ENCODE assay signal across 9 cellular contexts in genomic region chr13:99354371-99354951, GRCh38. TPM values are rescaled to one million over a fixed set of nuclear protein-coding genes. Genes with fewer than 3 reads are reported as not detected.
DNase-seq lines count a peak whose midpoint lies in the region; ATAC-seq, FAIRE-seq and TF ChIP-seq lines count a peak whose summit lies in the region.
"Had no signal": no experiment of that assay in that cellular context is flagged by ENCODE, and none has a peak within 500 bp of the region (broad histone marks: within the 10 kb centered on the region; RNA-seq: fewer than 3 reads in every experiment).

No MANE protein-coding gene starts in this region.

- H3T11ph ChIP-seq in H9 (ENCODE audit: low read length): no peak overlapping the region

- no peak overlapping the region for H3K27ac ChIP-seq in H9 (ENCODE audit: insufficient read length, low read depth, low read length)
- H3K27ac ChIP-seq in tibial artery: no peak overlapping the region

- no CpG with 5 or more reads among the region's 8 CpGs for WGBS in H9 (ENCODE audit: extremely low coverage, insufficient read length, low lambda C conversion rate)

- H3K4me3 ChIP-seq in BE2C (ENCODE audit: low read depth, low read length) (no peak overlapping the region), tibial artery (no peak overlapping the region)

- no peak overlapping the region for H3K23ac ChIP-seq in H9 (ENCODE audit: insufficient read length, low read depth, low read length)

- DNase-seq in EL (peak; percentile 19), H9 (no peak), naive B cell (peak; percentile 38), BE2C (no peak), tibial artery (no peak), frontal cortex (ENCODE audit: low spot score in 2 of 2) (no peak)
- DNase-seq in activated T-cell treated with anti-CD3 and anti-CD28 coated beads, Interleukin-2, amount 50 U/mL, for 72 hours: peak; percentile 68
- DNase-seq: GF-D8 had no signal

- H3K27me3 ChIP-seq in H9 (ENCODE audit: insufficient read depth, low read length) (no peaks in the 10 kb centered on the region), BE2C (no peaks in the 10 kb centered on the region), tibial artery (no peaks in the 10 kb centered on the region)

- no peak overlapping the region for H3K4me2 ChIP-seq in H9 (ENCODE audit: insufficient read depth, insufficient read length, low read length)

- no peak overlapping the region for H3K14ac ChIP-seq in H9 (ENCODE audit: insufficient read depth, low read length)

- no peak overlapping the region for H3K56ac ChIP-seq in H9 (ENCODE audit: insufficient read length, low read depth, low read length)

- intact Hi-C loops in tibial artery (cut with DNase I; ENCODE audit: low total_unique reads): no loop called here

- H3K27ac Mint-ChIP-seq in H9 (peak overlapping the region in 2 of 3 experiments; percentile 53 to 85; a peak in 3 of 7 replicates), naive B cell (peak overlapping the region; percentile 94 to 98 (median 96))
- peak overlapping the region; percentile 93 for H3K27ac Mint-ChIP-seq in activated T-cell treated with anti-CD3 and anti-CD28 coated beads, Interleukin-2, amount 50 U/mL, for 72 hours

- no peak overlapping the region for H2AK5ac ChIP-seq in H9 (ENCODE audit: insufficient read length, low read length)

- H4K20me1 ChIP-seq in H9 (ENCODE audit: control insufficient read depth, insufficient read depth, insufficient read length): no peaks in the 10 kb centered on the region

- ATAC-seq in activated T-cell treated with anti-CD3 and anti-CD28 coated beads, Interleukin-2, amount 50 U/mL, for 72 hours (replicated peaks in 1 of 2): peak in 1 of 2 donors; percentile 12
- ATAC-seq in naive B cell (ENCODE audit: low read depth in 2 of 2): peak in 1 of 2 donors; percentile 16
- no peak for ATAC-seq in HG03571 (IDR thresholded peaks at IDR 0.05; ENCODE audit: unreplicated experiment)

- no peak overlapping the region for H4K8ac ChIP-seq in H9 (replicated peaks; ENCODE audit: insufficient read length, low read depth, low read length)

- no peaks in the 10 kb centered on the region for H3K23me2 ChIP-seq in H9 (ENCODE audit: insufficient read length, low read depth, low read length, poor library complexity, severe bottlenecking)

- H3K27me3 Mint-ChIP-seq in H9 (ENCODE audit: low read depth) (no peaks in the 10 kb centered on the region), naive B cell (no peaks in the 10 kb centered on the region)
- no peaks in the 10 kb centered on the region for H3K27me3 Mint-ChIP-seq in activated T-cell treated with anti-CD3 and anti-CD28 coated beads, Interleukin-2, amount 50 U/mL, for 72 hours (ENCODE audit: low read depth)

- TF ChIP-seq CTCF in H9 (conservative IDR thresholded peaks at IDR 0.05): no peak
- no peak for TF ChIP-seq CTCF in BE2C (IDR thresholded peaks at IDR 0.05; ENCODE audit: low read depth, low read length)
- no peak for TF ChIP-seq CTCF in tibial artery (IDR thresholded peaks at IDR 0.05)

- H3K79me1 ChIP-seq in H9 (ENCODE audit: insufficient read depth, low read depth, low read length, poor library complexity, severe bottlenecking): no peaks in the 10 kb centered on the region

- H3K18ac ChIP-seq in H9 (ENCODE audit: insufficient read length, low read depth, low read length): no peak overlapping the region

- no peak overlapping the region for H3K4me3 Mint-ChIP-seq in H9
- peak overlapping the region; percentile 82 to 88 for H3K4me3 Mint-ChIP-seq in activated T-cell treated with anti-CD3 and anti-CD28 coated beads, Interleukin-2, amount 50 U/mL, for 72 hours
- H3K4me3 Mint-ChIP-seq in naive B cell: peak overlapping the region; percentile 54 to 88 (median 72)

- no peak overlapping the region for H4K5ac ChIP-seq in H9 (ENCODE audit: insufficient read length, low read depth, low read length)

- H4K91ac ChIP-seq in H9 (ENCODE audit: insufficient read length, low read depth, low read length): no peak overlapping the region

- H3K4me1 ChIP-seq in H9 (ENCODE audit: insufficient read depth, low read length) (no peaks in the 10 kb centered on the region; the same call in 1 of the 2 replicates), BE2C (no peaks in the 10 kb centered on the region), tibial artery (peaks cover 0 to 22% (median 0%) of the 10 kb centered on the region in 4 donors)

- FAIRE-seq in frontal cortex (lab: Jason Lieb, UNC): no peak

- no peak overlapping the region for H2BK5ac ChIP-seq in H9 (ENCODE audit: insufficient read length, low read length)

- H2BK12ac ChIP-seq in H9 (ENCODE audit: insufficient read length, low read depth, low read length): no peak overlapping the region

- no peak overlapping the region for H2BK120ac ChIP-seq in H9 (ENCODE audit: low read depth, low read length, poor library complexity, severe bottlenecking)

- no peak overlapping the region for H2BK20ac ChIP-seq in H9 (ENCODE audit: low read depth, low read length, poor library complexity, severe bottlenecking)

- H3K4ac ChIP-seq in H9 (ENCODE audit: low read depth, low read length): no peak overlapping the region

- H3K36me3 Mint-ChIP-seq in H9 (ENCODE audit: insufficient read depth in 1 of 3, low read depth in 3 of 3) (peaks cover 4 to 38% (median 29%) of the 10 kb centered on the region in 3 experiments; a peak in 6 of 7 replicates), naive B cell (peaks cover 8 to 30% of the 10 kb centered on the region in 2 donors)
- H3K36me3 Mint-ChIP-seq in activated T-cell treated with anti-CD3 and anti-CD28 coated beads, Interleukin-2, amount 50 U/mL, for 72 hours (ENCODE audit: insufficient read depth in 2 of 2): peaks cover 16 to 35% of the 10 kb centered on the region in 2 donors

- no peaks in the 10 kb centered on the region for H3K9me3 Mint-ChIP-seq in H9
- H3K9me3 Mint-ChIP-seq in activated T-cell treated with anti-CD3 and anti-CD28 coated beads, Interleukin-2, amount 50 U/mL, for 72 hours: no peaks in the 10 kb centered on the region
- H3K9me3 Mint-ChIP-seq in naive B cell: no peaks in the 10 kb centered on the region

- no peaks in the 10 kb centered on the region for H3K9me3 ChIP-seq in H9 (ENCODE audit: control insufficient read depth, low read depth, low read length)
- no peaks in the 10 kb centered on the region for H3K9me3 ChIP-seq in BE2C
- H3K9me3 ChIP-seq in tibial artery: no peaks in the 10 kb centered on the region

- H3K79me2 ChIP-seq in H9 (ENCODE audit: insufficient read depth, low read length): no peaks in the 10 kb centered on the region

- peaks cover 9 to 10% of the 10 kb centered on the region in 2 experiments for H3K4me1 Mint-ChIP-seq in H9
- peaks cover 98% of the 10 kb centered on the region for H3K4me1 Mint-ChIP-seq in activated T-cell treated with anti-CD3 and anti-CD28 coated beads, Interleukin-2, amount 50 U/mL, for 72 hours (ENCODE audit: low read depth)
- peaks cover 50 to 71% (median 58%) of the 10 kb centered on the region in 3 donors for H3K4me1 Mint-ChIP-seq in naive B cell

- H3K36me3 ChIP-seq in BE2C: peaks cover 6% of the 10 kb centered on the region; the same call in 1 of the 2 replicates
- H3K36me3 ChIP-seq in tibial artery: peaks cover 1 to 40% (median 8%) of the 10 kb centered on the region in 3 donors

- H3K9ac ChIP-seq in H9 (ENCODE audit: extremely low read depth, insufficient read length, low read length): no peak overlapping the region

- H2AFZ ChIP-seq in H9 (ENCODE audit: low read length): no peak overlapping the region

- H2BK15ac ChIP-seq in H9 (ENCODE audit: low read depth, low read length): no peak overlapping the region

RNA-seq across cellular contexts. Expression of gene GPR183, which starts 47.3 kb away (rescaled TPM):
- total RNA-seq in H9 (2021) (not detected in 2 replicates), frontal cortex (0.82 TPM)
- 10 to 100 TPM; 32.8 to 57.5 TPM for total RNA-seq in activated T-cell treated with anti-CD3 and anti-CD28 coated beads, Interleukin-2, amount 50 U/mL, for 72 hours
- 100 to 1,000 TPM in 5 of 6 donors, 10 to 100 TPM in 1; 98.3 to 487 (median 158) TPM for polyA plus RNA-seq in naive B cell (ENCODE audit: low read depth in 6 of 6)
- not detected for polyA plus RNA-seq in BE2C (2012; ENCODE audit: insufficient read depth, insufficient read length, low read depth)

Comparison
In these comparisons a context has a peak if more than half of its experiments do, and no peak if none do; other contexts are left out.
1. DNase-seq: peak in EL (single experiment), activated T-cell treated with anti-CD3 and anti-CD28 coated beads, Interleukin-2, amount 50 U/mL, for 72 hours (2 of 2) and naive B cell (single experiment); none in H9 (single experiment), BE2C (single experiment), tibial artery (0 of 2) and frontal cortex (0 of 2).
2. H3K4me3 Mint-ChIP-seq: peak in activated T-cell treated with anti-CD3 and anti-CD28 coated beads, Interleukin-2, amount 50 U/mL, for 72 hours (2 of 2) and naive B cell (8 of 8); none in H9 (0 of 2).
3. RNA of gene GPR183, which starts 47.3 kb away (total RNA-seq): 32.8 to 57.5 TPM in activated T-cell treated with anti-CD3 and anti-CD28 coated beads, Interleukin-2, amount 50 U/mL, for 72 hours; 0.82 TPM in frontal cortex (single experiment) and not detected in H9; every median in the first group is over 10 times any median in the second.
4. Peak in every context shown above with its lines, with median percentiles within 50 percentile points of each other: H3K27ac Mint-ChIP-seq.